Comparison of ENCODE assay signal across 8 cellular contexts in genomic region chr16:56990407-56991286, GRCh38. TPM values are rescaled to one million over a fixed set of nuclear protein-coding genes. Genes with fewer than 3 reads are reported as not detected.
A peak's percentile ranks its signal among the peaks of the same experiment; 100 is the strongest.
DNase-seq lines count a peak whose midpoint lies in the region; ATAC-seq and TF ChIP-seq lines count a peak whose summit lies in the region.

No MANE protein-coding gene starts in this region.

- peak overlapping the region in 3 of 4 donors; percentile 87 to 93 (median 89) for H3K27ac ChIP-seq in esophagus squamous epithelium
- no peak overlapping the region for H3K27ac ChIP-seq in skeletal muscle tissue (ENCODE audit: low read depth, low read length)

- H3K36me3 ChIP-seq in esophagus squamous epithelium (no peaks in the 10 kb centered on the region), skeletal muscle tissue (ENCODE audit: control insufficient read depth in 3 of 3, insufficient read depth in 3 of 3, low read length in 3 of 3) (no peaks in the 10 kb centered on the region)

- H3K4me1 ChIP-seq in esophagus squamous epithelium: peaks cover 23 to 82% (median 47%) of the 10 kb centered on the region in 3 donors
- peaks cover 29 to 49% (median 32%) of the 10 kb centered on the region in 3 donors for H3K4me1 ChIP-seq in skeletal muscle tissue (ENCODE audit: control insufficient read depth in 3 of 3, insufficient read depth in 3 of 3, low read length in 3 of 3)

- TF ChIP-seq POLR2A in GM18505 (IDR thresholded peaks at IDR 0.05; ENCODE audit: borderline replicate concordance, extremely low read depth, insufficient read depth, insufficient read length) (peak; percentile 72), esophagus squamous epithelium (IDR thresholded peaks at IDR 0.05) (no peak)

- DNase-seq in esophagus squamous epithelium (lab: John Stamatoyannopoulos, UW) (no peak), NCI-H774 (lab: John Stamatoyannopoulos, UW) (no peak), DMS53 (lab: John Stamatoyannopoulos, UW) (no peak), NCI-H1694 (lab: John Stamatoyannopoulos, UW) (no peak)

- H3K27me3 ChIP-seq in esophagus squamous epithelium: no peaks in the 10 kb centered on the region
- no peaks in the 10 kb centered on the region for H3K27me3 ChIP-seq in skeletal muscle tissue (ENCODE audit: control insufficient read depth in 3 of 3, insufficient read depth in 3 of 3, low read length in 3 of 3)

- H3K9me3 Mint-ChIP-seq in T-helper 1 cell treated with Interleukin-12 subunit alpha and Interleukin-12 subunit beta and Interleukin-4 antibody, amounts not matched to agents 30 μg/mL and 1 μg/mL, for 36 hours: no peaks in the 10 kb centered on the region

- WGBS in esophagus squamous epithelium, 2 donors: 52 to 54% methylated on average over 16 of the region's 16 CpGs

- H3K4me3 ChIP-seq in esophagus squamous epithelium (peak overlapping the region; percentile 70 to 79 (median 74)), skeletal muscle tissue (ENCODE audit: low read length in 3 of 3) (peak overlapping the region; percentile 41 to 91 (median 89))

- peak overlapping the region; percentile 97 for H3K27ac Mint-ChIP-seq in T-helper 1 cell treated with Interleukin-12 subunit alpha and Interleukin-12 subunit beta and Interleukin-4 antibody, amounts not matched to agents 30 μg/mL and 1 μg/mL, for 36 hours

- no peak for ATAC-seq in GM18505 (IDR thresholded peaks at IDR 0.05; ENCODE audit: unreplicated experiment)
- no peak for ATAC-seq in HG03460 (IDR thresholded peaks at IDR 0.05; ENCODE audit: unreplicated experiment)

- H3K9ac ChIP-seq in skeletal muscle tissue (ENCODE audit: low read depth in 1 of 3, low read length in 3 of 3): peak overlapping the region; percentile 24 to 80 (median 62)

- H3K4me3 Mint-ChIP-seq in T-helper 1 cell treated with Interleukin-12 subunit alpha and Interleukin-12 subunit beta and Interleukin-4 antibody, amounts not matched to agents 30 μg/mL and 1 μg/mL, for 36 hours: peak overlapping the region; percentile 98

- intact Hi-C loops in esophagus squamous epithelium (cut with DNase I): no loop called here

- no peaks in the 10 kb centered on the region for H3K27me3 Mint-ChIP-seq in T-helper 1 cell treated with Interleukin-12 subunit alpha and Interleukin-12 subunit beta and Interleukin-4 antibody, amounts not matched to agents 30 μg/mL and 1 μg/mL, for 36 hours (ENCODE audit: low read depth)

- H3K4me1 Mint-ChIP-seq in T-helper 1 cell treated with Interleukin-12 subunit alpha and Interleukin-12 subunit beta and Interleukin-4 antibody, amounts not matched to agents 30 μg/mL and 1 μg/mL, for 36 hours (ENCODE audit: low read depth): peaks cover 64% of the 10 kb centered on the region

- H3K9me3 ChIP-seq in esophagus squamous epithelium (no peaks in the 10 kb centered on the region), skeletal muscle tissue (ENCODE audit: control insufficient read depth in 3 of 3, low read length in 3 of 3) (no peaks in the 10 kb centered on the region)

- H3K36me3 Mint-ChIP-seq in T-helper 1 cell treated with Interleukin-12 subunit alpha and Interleukin-12 subunit beta and Interleukin-4 antibody, amounts not matched to agents 30 μg/mL and 1 μg/mL, for 36 hours (ENCODE audit: low read depth): peaks cover 58% of the 10 kb centered on the region

- no peak for TF ChIP-seq CTCF in esophagus squamous epithelium (IDR thresholded peaks at IDR 0.05)

RNA-seq across cellular contexts. Expression of gene NLRC5, which starts 1.3 kb away (rescaled TPM):
- total RNA-seq in esophagus squamous epithelium (10 to 100 TPM in 3 of 4 donors, 1 to 10 TPM in 1; 7.7 to 25.2 (median 14.1) TPM), skeletal muscle tissue (5.7 TPM)

RNA-seq across cellular contexts. Expression of gene CETP, which starts 28.9 kb away (rescaled TPM):
- total RNA-seq in esophagus squamous epithelium: under 1 TPM in 3 of 4 donors, not detected in 1; 0.19 to 0.32 (median 0.31) TPM
- 3.1 TPM for total RNA-seq in skeletal muscle tissue

RNA-seq across cellular contexts. Expression of gene HERPUD1, which starts 58.7 kb away (rescaled TPM):
- total RNA-seq in esophagus squamous epithelium (10 to 100 TPM; 40.6 to 81.3 (median 43.9) TPM), skeletal muscle tissue (76.2 TPM)
